26 cellular contexts compared by ENCODE assay signal in the genomic region with DNA sequence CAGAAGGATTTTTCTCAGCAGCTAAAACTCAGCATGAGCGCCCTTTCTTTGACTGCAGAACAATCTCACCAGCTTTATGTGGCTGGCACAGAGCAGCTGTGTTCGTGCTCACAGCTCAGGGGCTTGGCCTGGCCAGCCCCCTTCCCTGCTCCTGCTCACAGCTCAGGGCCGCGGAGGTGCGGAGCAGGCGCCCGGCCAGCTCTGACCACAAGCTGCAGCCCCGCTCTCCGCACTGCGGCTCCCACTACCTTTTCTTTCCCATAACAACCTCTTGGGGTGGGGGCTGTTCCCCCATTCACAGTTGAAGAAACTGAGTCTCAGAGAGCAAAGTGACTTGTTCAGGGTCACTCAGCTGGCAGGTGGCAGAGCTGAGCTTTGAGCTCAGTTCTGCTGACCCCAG.
"Had no signal": no experiment of that assay in that cellular context is flagged by ENCODE, and none has a peak within 500 bp of the region (broad histone marks: within the 10 kb centered on the region; RNA-seq: fewer than 3 reads in every experiment).

No MANE protein-coding gene starts in this region.

- H3K4me1 ChIP-seq: parathyroid adenoma, psoas muscle, right lobe of liver, sigmoid colon, stomach, thyroid gland, tibial nerve, upper lobe of left lung, vagina had no signal

- H3K27ac ChIP-seq: ovary, parathyroid adenoma, psoas muscle, right lobe of liver, sigmoid colon, stomach, thoracic aorta, thyroid gland, tibial nerve, upper lobe of left lung, vagina had no signal

- H3K4me3 ChIP-seq: ovary, psoas muscle, right lobe of liver, sigmoid colon, stomach, thoracic aorta, thyroid gland, tibial nerve, upper lobe of left lung, vagina had no signal

- H3K27me3 ChIP-seq: ovary, right lobe of liver, stomach, thyroid gland, tibial nerve, upper lobe of left lung, vagina had no signal

- H3K36me3 ChIP-seq: ovary, right lobe of liver, sigmoid colon, stomach, thoracic aorta, thyroid gland, tibial nerve, upper lobe of left lung, vagina had no signal

- H3K27me3 Mint-ChIP-seq: stimulated activated naive CD8-positive, alpha-beta T cell treated with anti-CD3 and anti-CD28 coated beads, Interleukin-15, Interleukin-2, amounts not matched to agents 100 ng/mL and 50 ng/mL, for 24 hours had no signal

- H3K27ac Mint-ChIP-seq: natural killer cell; nephron; progenitor cell of endocrine pancreas; stimulated activated effector memory CD8-positive, alpha-beta T cell treated with anti-CD3 and anti-CD28 coated beads, Interleukin-12 subunit alpha, Interleukin-12 subunit beta, amount 100 ng/mL, for 72 hours; stimulated activated naive B cell treated with anti-CD40 and anti-IgM and Interleukin-4, amounts not matched to agents 10 μg/mL and 1 μg/mL and 100 μg/mL, for 72 hours; stimulated activated naive CD8-positive, alpha-beta T cell treated with anti-CD3 and anti-CD28 coated beads, Interleukin-15, Interleukin-2, amounts not matched to agents 100 ng/mL and 50 ng/mL, for 24 hours had no signal

- H3K4me1 Mint-ChIP-seq: natural killer cell; nephron; stimulated activated effector memory CD8-positive, alpha-beta T cell treated with anti-CD3 and anti-CD28 coated beads, Interleukin-12 subunit alpha, Interleukin-12 subunit beta, amount 100 ng/mL, for 72 hours had no signal

- H3K9me3 Mint-ChIP-seq: natural killer cell; nephron; stimulated activated effector memory CD8-positive, alpha-beta T cell treated with anti-CD3 and anti-CD28 coated beads, Interleukin-12 subunit alpha, Interleukin-12 subunit beta, amount 100 ng/mL, for 72 hours had no signal

- H3K9me3 ChIP-seq: ovary, psoas muscle, right lobe of liver, sigmoid colon, stomach, thoracic aorta, thyroid gland, upper lobe of left lung, vagina had no signal

- H3K36me3 Mint-ChIP-seq: natural killer cell; stimulated activated effector memory CD8-positive, alpha-beta T cell treated with anti-CD3 and anti-CD28 coated beads, Interleukin-12 subunit alpha, Interleukin-12 subunit beta, amount 100 ng/mL, for 72 hours; stimulated activated naive B cell treated with anti-CD40 and anti-IgM and Interleukin-4, amounts not matched to agents 10 μg/mL and 1 μg/mL and 100 μg/mL, for 72 hours had no signal

- DNase-seq: natural killer cell; occipital lobe; ovary; psoas muscle; right lobe of liver; sigmoid colon; small intestine; stimulated activated CD4-positive, alpha-beta T cell treated with anti-CD3 and anti-CD28 coated beads, Interleukin-15, amount 100 ng/mL, for 24 hours; stimulated activated CD4-positive, alpha-beta T cell treated with anti-CD3 and anti-CD28 coated beads, Interleukin-2, amount 100 ng/mL, for 24 hours; stimulated activated CD4-positive, alpha-beta T cell treated with anti-CD3 and anti-CD28 coated beads, Interleukin-2, amount 100 ng/mL, for 48 hours; stimulated activated CD4-positive, alpha-beta T cell treated with anti-CD3 and anti-CD28 coated beads, Interleukin-4, amount 100 ng/mL, for 24 hours; stimulated activated naive B cell treated with anti-CD40 and anti-IgM and Interleukin-4, amounts not matched to agents 10 μg/mL and 1 μg/mL and 100 μg/mL, for 72 hours; stimulated activated naive CD4-positive, alpha-beta T cell treated with Interleukin-2 at 50 U/mL for 16 hours; stomach; thyroid gland; trophoblast cell; upper lobe of left lung had no signal

- H3K4me3 Mint-ChIP-seq: natural killer cell; nephron; stimulated activated effector memory CD8-positive, alpha-beta T cell treated with anti-CD3 and anti-CD28 coated beads, Interleukin-12 subunit alpha, Interleukin-12 subunit beta, amount 100 ng/mL, for 72 hours; stimulated activated naive B cell treated with anti-CD40 and anti-IgM and Interleukin-4, amounts not matched to agents 10 μg/mL and 1 μg/mL and 100 μg/mL, for 72 hours; stimulated activated naive CD8-positive, alpha-beta T cell treated with anti-CD3 and anti-CD28 coated beads, Interleukin-15, Interleukin-2, amounts not matched to agents 100 ng/mL and 50 ng/mL, for 24 hours had no signal

- ATAC-seq: natural killer cell; right cardiac atrium; right lobe of liver; stimulated activated effector memory CD8-positive, alpha-beta T cell treated with anti-CD3 and anti-CD28 coated beads, Interleukin-12 subunit alpha, Interleukin-12 subunit beta, amount 100 ng/mL, for 72 hours; stimulated activated naive B cell treated with anti-CD40 and anti-IgM and Interleukin-4, amounts not matched to agents 10 μg/mL and 1 μg/mL and 100 μg/mL, for 72 hours had no signal
